9 cellular contexts compared by ENCODE assay signal in genomic region chr6:13428528-13429405, GRCh38. TPM values are rescaled to one million over a fixed set of nuclear protein-coding genes. Genes with fewer than 3 reads are reported as not detected.
DNase-seq lines count a peak whose midpoint lies in the region; ATAC-seq and TF ChIP-seq lines count a peak whose summit lies in the region.
"Had no signal": no experiment of that assay in that cellular context is flagged by ENCODE, and none has a peak within 500 bp of the region (broad histone marks: within the 10 kb centered on the region; RNA-seq: fewer than 3 reads in every experiment).

No MANE protein-coding gene starts in this region.

- H2AFZ ChIP-seq in GM23338: no peak overlapping the region

- no peak overlapping the region for H3K4me3 Mint-ChIP-seq in GM23338
- peak overlapping the region; percentile 69 to 83 (median 78) for H3K4me3 Mint-ChIP-seq in naive thymus-derived CD8-positive, alpha-beta T cell

- TF ChIP-seq CTCF in GM23338 (conservative IDR thresholded peaks at IDR 0.05; ENCODE audit: low read depth in 2 of 2): peak; percentile 29 to 53

- no peaks in the 10 kb centered on the region for H3K9me2 ChIP-seq in GM23338 (ENCODE audit: insufficient read depth)

- POLR2A ChIA-PET in naive thymus-derived CD8-positive, alpha-beta T cell (lab: Charles Lee): no interaction called here

- no peaks in the 10 kb centered on the region; the same call in 1 of the 2 replicates for H3F3A ChIP-seq in GM23338 (replicated peaks; ENCODE audit: low read depth)

- no peaks in the 10 kb centered on the region for H3K9me3 Mint-ChIP-seq in GM23338
- H3K9me3 Mint-ChIP-seq in naive thymus-derived CD8-positive, alpha-beta T cell: no peaks in the 10 kb centered on the region

- peak overlapping the region; percentile 59 for H3K4me2 ChIP-seq in GM23338

- peak; percentile 61 for ATAC-seq in GM23338
- no peak for ATAC-seq in naive thymus-derived CD8-positive, alpha-beta T cell

- peaks cover 1% of the 10 kb centered on the region; the same call in 1 of the 2 replicates for H3K79me2 ChIP-seq in GM23338 (replicated peaks; ENCODE audit: insufficient read depth)

- H3K27ac ChIP-seq in GM23338 (ENCODE audit: low read depth): 0 out of 2 replicates have a peak overlapping the region, but pooled peaks have one; percentile 59
- H3K27ac ChIP-seq: 22Rv1 had no signal

- H3K36me3 Mint-ChIP-seq in GM23338 (ENCODE audit: low read depth): peaks cover 3% of the 10 kb centered on the region; the same call in 1 of the 3 replicates
- no peaks in the 10 kb centered on the region for H3K36me3 Mint-ChIP-seq in naive thymus-derived CD8-positive, alpha-beta T cell

- H4K20me1 ChIP-seq in GM23338 (replicated peaks; ENCODE audit: insufficient read depth): no peaks in the 10 kb centered on the region

- H3K27ac Mint-ChIP-seq in GM23338: peak overlapping the region; percentile 4; the same call in 1 of the 2 replicates
- peak overlapping the region in 8 of 10 donors; percentile 6 to 91 (median 74) for H3K27ac Mint-ChIP-seq in naive thymus-derived CD8-positive, alpha-beta T cell

- H3K27me3 Mint-ChIP-seq in GM23338 (ENCODE audit: insufficient read depth, low read depth, poor library complexity): peaks cover 9% of the 10 kb centered on the region
- peaks cover 0 to 3% (median 0%) of the 10 kb centered on the region in 5 donors for H3K27me3 Mint-ChIP-seq in naive thymus-derived CD8-positive, alpha-beta T cell

- no peaks in the 10 kb centered on the region for H3K27me3 ChIP-seq in GM23338 (ENCODE audit: insufficient read depth)

- peak; percentile 29 for DNase-seq in NCI-H748 (lab: John Stamatoyannopoulos, UW; ENCODE audit: unreplicated experiment)
- DNase-seq in NCI-H748 treated with DMSO at 0.1 percent for 48 hours (lab: John Stamatoyannopoulos, UW): no peak
- peak; percentile 37 for DNase-seq in GM23338 (ENCODE audit: low spot score)
- DNase-seq in NCI-H69 (lab: John Stamatoyannopoulos, UW): peak; percentile 37
- DNase-seq in naive thymus-derived CD8-positive, alpha-beta T cell: no peak
- DNase-seq in activated effector memory CD4-positive, alpha-beta T cell treated with Interleukin-2 at 50 U/mL for 16 hours: no peak
- DNase-seq in NCI-H446 (lab: John Stamatoyannopoulos, UW): no peak
- no peak for DNase-seq in middle frontal gyrus (ENCODE audit: extremely low spot score, low spot score)

- H3K36me3 ChIP-seq in GM23338 (ENCODE audit: insufficient read depth): no peaks in the 10 kb centered on the region

- peaks cover 33% of the 10 kb centered on the region for H3K4me1 ChIP-seq in GM23338 (ENCODE audit: insufficient read depth)

- H3K4me1 Mint-ChIP-seq in GM23338: peaks cover 56% of the 10 kb centered on the region
- H3K4me1 Mint-ChIP-seq in naive thymus-derived CD8-positive, alpha-beta T cell: peaks cover 23 to 78% (median 48%) of the 10 kb centered on the region in 4 donors

- H3K4me3 ChIP-seq in GM23338: no peak overlapping the region

TF ChIP-seq in GM23338, 12 proteins besides CTCF, POLR2A, EP300 and RAD21 (continues in another document):
- TF ChIP-seq ZNF331 (CRISPR knock-in tag; IDR thresholded peaks at IDR 0.05; ENCODE audit: low read depth) (no peak), EZH2 (IDR thresholded peaks at IDR 0.05; ENCODE audit: low read depth, unreplicated experiment) (no peak), NANOG (IDR thresholded peaks at IDR 0.05; ENCODE audit: borderline replicate concordance) (no peak), JUNB (IDR thresholded peaks at IDR 0.05; ENCODE audit: unreplicated experiment) (no peak), POLR2AphosphoS5 (IDR thresholded peaks at IDR 0.05; ENCODE audit: low read depth) (no peak), CREB1 (CRISPR knock-in tag; IDR thresholded peaks at IDR 0.05; ENCODE audit: low read depth) (no peak), ZNF462 (CRISPR knock-in tag; IDR thresholded peaks at IDR 0.05) (no peak), REST (IDR thresholded peaks at IDR 0.05; ENCODE audit: unreplicated experiment) (no peak), ZNF114 (CRISPR knock-in tag; IDR thresholded peaks at IDR 0.05) (no peak)

RNA-seq across cellular contexts. Expression of gene GFOD1, which starts 58.6 kb away (rescaled TPM):
- total RNA-seq in GM23338 (2014; rRNA removed; shearing (Covaris generic)): 12.8 and 13.1 TPM in 2 replicates
- polyA plus RNA-seq in GM23338 (2016; fragmentation: Nextera tagmentation; extraction: Ambion mirVana): 4.1 and 4.9 TPM in 2 replicates
- total RNA-seq in naive thymus-derived CD8-positive, alpha-beta T cell: 1 to 10 TPM; 1.7 to 2.0 TPM
- polyA plus RNA-seq in naive thymus-derived CD8-positive, alpha-beta T cell: 1 to 10 TPM in 1 of 3 donors, under 1 TPM in 2; 0.08 to 1.2 (median 0.88) TPM

Comparison
In these comparisons a context has a peak if more than half of its experiments do, and no peak if none do; other contexts are left out.
1. DNase-seq: peak in NCI-H748 (single experiment), GM23338 (single experiment) and NCI-H69 (single experiment); none in NCI-H748 treated with DMSO at 0.1 percent for 48 hours (single experiment), naive thymus-derived CD8-positive, alpha-beta T cell (0 of 10), activated effector memory CD4-positive, alpha-beta T cell treated with Interleukin-2 at 50 U/mL for 16 hours (single experiment), NCI-H446 (0 of 2) and middle frontal gyrus (single experiment).